ENCODE assay signal across 8 cellular contexts in the genomic region with DNA sequence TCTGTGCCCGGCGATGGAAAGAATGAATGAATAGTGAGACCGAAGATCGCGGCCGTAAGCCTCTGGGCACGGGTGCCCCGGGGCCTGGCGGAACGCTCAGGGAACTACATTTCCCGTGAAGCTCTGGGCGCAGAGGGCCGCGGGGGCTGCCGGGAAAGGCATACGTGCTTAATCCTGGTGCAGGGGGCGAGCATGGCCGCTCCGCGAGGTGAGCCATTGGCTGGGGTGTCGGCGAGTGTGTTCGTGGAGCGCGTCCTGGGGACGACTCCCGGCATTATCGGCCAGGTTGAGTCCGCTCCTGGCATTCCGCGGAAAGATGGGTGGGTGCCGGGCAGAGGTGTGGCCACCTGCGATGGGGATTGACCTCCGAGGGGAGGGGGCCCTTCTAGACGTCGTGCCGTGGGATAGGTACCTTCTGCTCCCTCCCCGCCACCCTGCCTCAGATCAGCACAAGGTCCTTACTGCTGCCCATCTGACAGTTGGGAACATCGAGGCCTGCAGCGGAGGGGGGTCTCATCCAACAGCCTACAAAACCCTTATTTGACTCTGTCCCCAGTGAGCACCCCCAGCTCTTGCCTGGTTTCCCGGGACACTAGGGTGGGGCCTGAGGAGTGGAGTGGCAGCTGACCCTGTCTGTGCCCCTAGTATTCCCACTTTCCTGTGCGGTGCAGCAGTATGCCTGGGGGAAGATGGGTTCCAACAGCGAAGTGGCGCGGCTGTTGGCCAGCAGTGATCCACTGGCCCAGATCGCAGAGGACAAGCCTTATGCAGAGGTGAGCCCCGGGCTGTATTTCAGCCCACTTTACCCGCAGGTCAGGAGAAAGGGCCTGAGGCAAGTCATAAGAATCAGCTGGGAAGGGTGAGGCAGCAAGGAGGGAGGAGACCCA.
DNase-seq lines count a peak whose midpoint lies in the region; ATAC-seq and TF ChIP-seq lines count a peak whose summit lies in the region.

A gene with protein sequence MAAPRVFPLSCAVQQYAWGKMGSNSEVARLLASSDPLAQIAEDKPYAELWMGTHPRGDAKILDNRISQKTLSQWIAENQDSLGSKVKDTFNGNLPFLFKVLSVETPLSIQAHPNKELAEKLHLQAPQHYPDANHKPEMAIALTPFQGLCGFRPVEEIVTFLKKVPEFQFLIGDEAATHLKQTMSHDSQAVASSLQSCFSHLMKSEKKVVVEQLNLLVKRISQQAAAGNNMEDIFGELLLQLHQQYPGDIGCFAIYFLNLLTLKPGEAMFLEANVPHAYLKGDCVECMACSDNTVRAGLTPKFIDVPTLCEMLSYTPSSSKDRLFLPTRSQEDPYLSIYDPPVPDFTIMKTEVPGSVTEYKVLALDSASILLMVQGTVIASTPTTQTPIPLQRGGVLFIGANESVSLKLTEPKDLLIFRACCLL (plus strand): TSS at position 161 of the 887 bp plus-strand sequence. CDS start 32 bp downstream, at position 193.

- ATAC-seq in GM19025 (IDR thresholded peaks at IDR 0.05; ENCODE audit: low read depth, unreplicated experiment) = peak; percentile 97
- peak; percentile 96 for ATAC-seq in HG03354 (IDR thresholded peaks at IDR 0.05; ENCODE audit: poor library complexity, severe bottlenecking, unreplicated experiment)

- H3K4me3 ChIP-seq in AG10803 (ENCODE audit: low read length) (peak within 1 kb of the TSS; percentile 98), coronary artery (peak within 1 kb of the TSS; percentile 97)

- DNase-seq in AG10803 (ENCODE audit: low read depth) (peak; percentile 70), NCI-H69 (lab: John Stamatoyannopoulos, UW) (peak; percentile 85), coronary artery (ENCODE audit: low spot score) (peak; percentile 85), left kidney (ENCODE audit: low read depth, low spot score) (peak; percentile 96)
- DNase-seq in activated CD4-positive, alpha-beta T cell treated with anti-CD3 and anti-CD28 coated beads, Interleukin-2, amount 50 U/mL, for 1 hour = peak; percentile 81
- DNase-seq in stimulated activated CD4-positive, alpha-beta T cell treated with anti-CD3 and anti-CD28 coated beads, Interleukin-1b, Interleukin-23, amount 100 ng/mL, for 48 hours = peak; percentile 91

- peak within 1 kb of the TSS; percentile 51 to 92 for H3K27ac ChIP-seq in coronary artery

- TF ChIP-seq CTCF in AG10803 (conservative IDR thresholded peaks at IDR 0.05; ENCODE audit: low read length) (peak; percentile 15; the same call in 1 of the 2 replicates), coronary artery (IDR thresholded peaks at IDR 0.05) (no peak)

Comparison
In these comparisons a context has a peak if more than half of its experiments do, and no peak if none do; other contexts are left out.
1. Peak in every context shown above with its lines: DNase-seq, ATAC-seq, H3K4me3 ChIP-seq and H3K27ac ChIP-seq.